Comparison of ENCODE assay signal across 17 cellular contexts in the genomic region with DNA sequence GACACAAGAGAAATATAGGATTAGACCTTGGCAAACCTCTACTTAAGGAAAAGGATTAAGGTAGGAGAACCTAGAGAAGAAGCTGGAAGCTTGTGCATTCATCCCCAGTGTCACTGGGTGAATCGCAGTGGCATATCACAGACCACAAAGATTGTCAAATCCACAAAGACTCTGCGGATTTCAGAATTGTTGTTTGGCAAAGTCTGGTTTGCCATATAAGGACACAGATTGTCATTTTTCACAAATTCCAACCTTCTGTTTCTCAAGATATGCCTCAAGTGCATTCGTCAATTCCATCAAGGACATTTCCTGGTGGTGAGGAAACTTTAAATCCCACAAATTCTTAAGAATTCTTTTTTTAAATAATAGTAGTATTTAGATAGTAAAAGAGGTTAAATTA.
DNase-seq lines count a peak whose midpoint lies in the region; FAIRE-seq and TF ChIP-seq lines count a peak whose summit lies in the region.
"Had no signal": no experiment of that assay in that cellular context is flagged by ENCODE, and none has a peak within 500 bp of the region (broad histone marks: within the 10 kb centered on the region; RNA-seq: fewer than 3 reads in every experiment).

No MANE protein-coding gene starts in this region.

- H3K79me2 ChIP-seq in astrocyte (ENCODE audit: insufficient read depth, low read length) (no peaks in the 10 kb centered on the region), smooth muscle cell (ENCODE audit: low read depth) (no peaks in the 10 kb centered on the region)

- H2AFZ ChIP-seq in astrocyte (ENCODE audit: low read depth, low read length) (no peak overlapping the region), smooth muscle cell (ENCODE audit: low read depth) (no peak overlapping the region)

- H3K27ac ChIP-seq in astrocyte (ENCODE audit: low read depth, low read length) (no peak overlapping the region), smooth muscle cell (ENCODE audit: low read depth) (no peak overlapping the region), dorsolateral prefrontal cortex (no peak overlapping the region)
- H3K27ac ChIP-seq: C4-2B had no signal

- peaks cover 11% of the 10 kb centered on the region for H3K4me1 Mint-ChIP-seq in astrocyte (ENCODE audit: low read depth, unreplicated experiment)
- H3K4me1 Mint-ChIP-seq in activated naive CD4-positive, alpha-beta T cell treated with anti-CD3 and anti-CD28 coated beads for 36 hours (ENCODE audit: low read depth), result no peaks in the 10 kb centered on the region

- CTCF ChIA-PET in activated naive CD4-positive, alpha-beta T cell treated with anti-CD3 and anti-CD28 coated beads for 36 hours (lab: Charles Lee), result no interaction called here

- DNase-seq in EH (ENCODE audit: low read depth) (peak; percentile 26), astrocyte (ENCODE audit: low read depth) (peak; percentile 43), iris pigment epithelial cell (ENCODE audit: low read depth) (peak; percentile 9), smooth muscle cell (lab: John Stamatoyannopoulos, UW; ENCODE audit: unreplicated experiment) (no peak), NCI-H446 (lab: John Stamatoyannopoulos, UW) (no peak), dorsolateral prefrontal cortex (no peak)
- no peak for DNase-seq in activated naive CD4-positive, alpha-beta T cell treated with anti-CD3 and anti-CD28 coated beads for 36 hours
- DNase-seq: BE2C; CD8-positive, alpha-beta T cell; COR-L47; DMS79 treated with DMSO at 0.1 percent for 48 hours; GDM1; GOT3 had no signal

- H3K9me3 ChIP-seq in astrocyte (ENCODE audit: insufficient read depth, low read depth, low read length) (no peaks in the 10 kb centered on the region), smooth muscle cell (replicated peaks; ENCODE audit: low read depth) (no peaks in the 10 kb centered on the region)
- H3K9me3 ChIP-seq: BE2C, HAP-1 had no signal

- H3K27ac Mint-ChIP-seq in astrocyte (ENCODE audit: unreplicated experiment), result no peak overlapping the region
- no peak overlapping the region for H3K27ac Mint-ChIP-seq in activated naive CD4-positive, alpha-beta T cell treated with anti-CD3 and anti-CD28 coated beads for 36 hours
- H3K27ac Mint-ChIP-seq: CD8-positive, alpha-beta T cell had no signal

- TF ChIP-seq CTCF in astrocyte (IDR thresholded peaks at IDR 0.05; ENCODE audit: insufficient read depth, low read depth, low read length) (no peak), smooth muscle cell (IDR thresholded peaks at IDR 0.05; ENCODE audit: borderline replicate concordance, insufficient read depth, poor library complexity, severe bottlenecking) (no peak), dorsolateral prefrontal cortex (IDR thresholded peaks at IDR 0.05 in 54 of 56, conservative IDR thresholded peaks at IDR 0.05 in 2 of 56; ENCODE audit: low read depth in 1 of 56, partially characterized antibody in 56 of 56) (no peak)

- intact Hi-C loops in activated naive CD4-positive, alpha-beta T cell treated with anti-CD3 and anti-CD28 coated beads for 36 hours (cut with micrococcal nuclease), result no loop called here
- intact Hi-C loops in dorsolateral prefrontal cortex (cut with DNase I), result no loop called here

- H3F3A ChIP-seq in smooth muscle cell (ENCODE audit: low read depth), result peaks cover 5% of the 10 kb centered on the region

- no peaks in the 10 kb centered on the region for H4K20me1 ChIP-seq in astrocyte (ENCODE audit: insufficient read depth, low read length)
- H4K20me1 ChIP-seq in smooth muscle cell (ENCODE audit: low read depth), result no peaks in the 10 kb centered on the region

- no peaks in the 10 kb centered on the region for H3K36me3 ChIP-seq in astrocyte (ENCODE audit: insufficient read depth, low read length)
- no peaks in the 10 kb centered on the region for H3K36me3 ChIP-seq in smooth muscle cell (ENCODE audit: low read depth)
- H3K36me3 ChIP-seq: BE2C, HAP-1 had no signal

- no peaks in the 10 kb centered on the region for H3K27me3 ChIP-seq in astrocyte (ENCODE audit: insufficient read depth, low read length)
- no peaks in the 10 kb centered on the region for H3K27me3 ChIP-seq in smooth muscle cell (ENCODE audit: low read depth)
- peaks cover 0 to 4% (median 0%) of the 10 kb centered on the region in 45 donors for H3K27me3 ChIP-seq in dorsolateral prefrontal cortex
- H3K27me3 ChIP-seq: BE2C had no signal

- FAIRE-seq in astrocyte (lab: Jason Lieb, UNC), result no peak
- FAIRE-seq: D721Med, GM12892 had no signal

- H3K4me3 ChIP-seq in astrocyte (ENCODE audit: insufficient read depth, low read depth, low read length) (no peak overlapping the region), smooth muscle cell (no peak overlapping the region), dorsolateral prefrontal cortex (no peak overlapping the region)
- H3K4me3 ChIP-seq: HAP-1 had no signal

- H3K9me3 Mint-ChIP-seq in astrocyte (ENCODE audit: unreplicated experiment), result peaks cover 1% of the 10 kb centered on the region
- peaks cover under 1% of the 10 kb centered on the region for H3K9me3 Mint-ChIP-seq in activated naive CD4-positive, alpha-beta T cell treated with anti-CD3 and anti-CD28 coated beads for 36 hours

- no peaks in the 10 kb centered on the region for H3K36me3 Mint-ChIP-seq in astrocyte (ENCODE audit: low read depth, unreplicated experiment)
- no peaks in the 10 kb centered on the region for H3K36me3 Mint-ChIP-seq in activated naive CD4-positive, alpha-beta T cell treated with anti-CD3 and anti-CD28 coated beads for 36 hours (ENCODE audit: low read depth)
- H3K36me3 Mint-ChIP-seq: CD8-positive, alpha-beta T cell had no signal

- WGBS in smooth muscle cell (ENCODE audit: low lambda C conversion rate), result 44% methylated on average over 3 of the region's 3 CpGs

- H3K4me1 ChIP-seq in astrocyte (ENCODE audit: insufficient read depth, low read length) (peaks cover 8% of the 10 kb centered on the region), smooth muscle cell (ENCODE audit: low read depth) (peaks cover 8% of the 10 kb centered on the region)
- H3K4me1 ChIP-seq: BE2C, HAP-1 had no signal

- no peaks in the 10 kb centered on the region for H3K27me3 Mint-ChIP-seq in astrocyte (ENCODE audit: low read depth, unreplicated experiment)
- H3K27me3 Mint-ChIP-seq in activated naive CD4-positive, alpha-beta T cell treated with anti-CD3 and anti-CD28 coated beads for 36 hours (ENCODE audit: low read depth), result peaks cover 2% of the 10 kb centered on the region

- H3K4me3 Mint-ChIP-seq in astrocyte (ENCODE audit: unreplicated experiment), result no peak overlapping the region
- H3K4me3 Mint-ChIP-seq in activated naive CD4-positive, alpha-beta T cell treated with anti-CD3 and anti-CD28 coated beads for 36 hours, result no peak overlapping the region
- H3K4me3 Mint-ChIP-seq: CD8-positive, alpha-beta T cell had no signal

- H3K4me2 ChIP-seq in astrocyte (ENCODE audit: low read length), result no peak overlapping the region
- peak overlapping the region; percentile 1 for H3K4me2 ChIP-seq in smooth muscle cell

- H3K9ac ChIP-seq in astrocyte (ENCODE audit: low read length), result no peak overlapping the region
- H3K9ac ChIP-seq in smooth muscle cell (ENCODE audit: low read depth), result no peak overlapping the region

Comparison
In these comparisons a context has a peak if more than half of its experiments do, and no peak if none do; other contexts are left out.
1. DNase-seq: peak in EH (single experiment), astrocyte (single experiment) and iris pigment epithelial cell (single experiment); none in smooth muscle cell (single experiment), NCI-H446 (0 of 2), activated naive CD4-positive, alpha-beta T cell treated with anti-CD3 and anti-CD28 coated beads for 36 hours (single experiment) and dorsolateral prefrontal cortex (0 of 10).